Comparison of ENCODE assay signal across 9 cellular contexts in the genomic region with DNA sequence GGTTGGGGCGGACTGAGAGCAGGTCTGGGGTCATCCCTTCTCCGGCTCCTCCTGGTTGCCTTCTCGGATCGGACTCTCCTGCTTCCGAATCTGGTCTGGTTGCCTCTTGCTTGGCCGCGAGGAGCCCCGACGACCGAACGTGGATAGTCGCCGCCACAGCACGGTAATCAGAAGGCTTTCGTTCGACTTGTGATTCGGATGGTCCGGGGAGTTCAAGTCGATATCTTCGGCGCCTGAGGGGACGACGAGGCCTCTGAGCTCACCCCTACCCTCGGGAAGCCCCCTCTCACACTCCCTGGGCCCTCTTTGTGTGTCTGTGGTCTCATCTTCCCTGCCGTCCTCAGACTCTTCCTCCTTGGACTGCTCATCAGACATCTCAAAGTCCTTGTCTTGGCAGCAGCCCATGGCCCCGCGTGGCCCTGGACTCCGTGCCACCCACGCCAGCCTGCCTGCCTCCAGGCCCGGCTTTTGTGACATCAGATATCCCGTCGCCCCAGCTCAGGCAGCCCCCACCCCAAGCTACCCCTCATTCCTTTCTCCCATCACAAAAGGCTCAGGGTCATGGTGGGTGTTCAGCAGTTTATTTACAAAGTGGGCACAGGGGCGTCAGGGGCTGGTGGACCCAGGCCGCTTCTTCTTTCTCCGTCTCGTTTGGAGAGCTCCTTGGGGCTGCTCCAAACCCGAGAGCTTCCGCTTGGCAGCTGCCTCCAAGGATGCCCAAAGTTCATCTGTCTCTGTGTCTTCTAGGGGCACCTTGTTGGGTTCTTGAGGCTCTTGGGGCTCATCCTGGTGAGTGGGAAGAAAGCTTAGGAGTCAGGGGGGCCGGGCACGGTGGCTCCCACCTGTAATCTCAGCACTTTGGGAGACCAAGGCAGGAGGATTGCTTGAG. TPM values are rescaled to one million over a fixed set of nuclear protein-coding genes. Genes with fewer than 3 reads are reported as not detected.
DNase-seq lines count a peak whose midpoint lies in the region; ATAC-seq and TF ChIP-seq lines count a peak whose summit lies in the region.
"Had no signal": no experiment of that assay in that cellular context is flagged by ENCODE, and none has a peak within 500 bp of the region (broad histone marks: within the 10 kb centered on the region; RNA-seq: fewer than 3 reads in every experiment).

A gene (minus strand): TSS at position 496 of the 889 bp plus-strand sequence.

- H3K9me3 ChIP-seq in Panc1 (ENCODE audit: control insufficient read depth, insufficient read depth, low read depth, low read length) = no peaks in the 10 kb centered on the region
- no peaks in the 10 kb centered on the region for H3K9me3 ChIP-seq in endodermal cell (ENCODE audit: control insufficient read depth, low read length)
- no peaks in the 10 kb centered on the region for H3K9me3 ChIP-seq in naive thymus-derived CD4-positive, alpha-beta T cell (ENCODE audit: control insufficient read depth in 2 of 3, low read length in 3 of 3)

- peak within 1 kb of the TSS; percentile 96 for H3K9ac ChIP-seq in endodermal cell (ENCODE audit: extremely low read depth, low read length, poor library complexity, severe bottlenecking)

- H3K27ac ChIP-seq in Panc1 (ENCODE audit: low read length) (peak within 1 kb of the TSS; percentile 91), endodermal cell (ENCODE audit: low read depth, low read length) (peak within 1 kb of the TSS; percentile 97)
- peak within 1 kb of the TSS; percentile 99 for H3K27ac ChIP-seq in naive thymus-derived CD4-positive, alpha-beta T cell (ENCODE audit: low read depth, low read length)

- TSS peak; percentile 95 for BruUV-seq in Panc1 (replicated peaks; lab: Mats Ljungman, UMichigan)

- WGBS in endodermal cell (ENCODE audit: insufficient coverage in 1 of 2, insufficient read length in 1 of 2), 2 experiments = 4 to 19% methylated on average over 22 to 40 of the region's 40 CpGs

- intact Hi-C loops in Panc1 (cut with micrococcal nuclease; ENCODE audit: unreplicated experiment) = no loop called here
- intact Hi-C loops in naive thymus-derived CD4-positive, alpha-beta T cell (cut with micrococcal nuclease) = loop anchor here (1.0 to 5.0 kb wide), 12 partner anchors 8 to 240 kb away; a partner anchor contains a TSS

- peak; percentile 49 for ATAC-seq in Panc1
- ATAC-seq in naive thymus-derived CD4-positive, alpha-beta T cell = peak; percentile 0
- no peak for ATAC-seq in GM18498 (IDR thresholded peaks at IDR 0.05; ENCODE audit: unreplicated experiment)
- ATAC-seq in GM19328 (IDR thresholded peaks at IDR 0.05; ENCODE audit: unreplicated experiment) = no peak

- H3K36me3 ChIP-seq in H7 (replicated peaks; ENCODE audit: control insufficient read depth, insufficient read depth, low read length) = peaks cover 33% of the 10 kb centered on the region
- H3K36me3 ChIP-seq in Panc1 (ENCODE audit: control insufficient read depth, insufficient read depth, low read length) = peaks cover 6% of the 10 kb centered on the region
- H3K36me3 ChIP-seq in endodermal cell (ENCODE audit: control insufficient read depth, insufficient read depth, low read length) = peaks cover 49% of the 10 kb centered on the region
- peaks cover 3 to 49% (median 10%) of the 10 kb centered on the region in 3 experiments for H3K36me3 ChIP-seq in naive thymus-derived CD4-positive, alpha-beta T cell (ENCODE audit: control insufficient read depth in 2 of 3, insufficient read depth in 3 of 3, low read length in 3 of 3)

- peaks cover 18% of the 10 kb centered on the region for H3K4me1 ChIP-seq in Panc1 (ENCODE audit: control insufficient read depth, insufficient read depth, low read length)
- peaks cover 2% of the 10 kb centered on the region for H3K4me1 ChIP-seq in endodermal cell (ENCODE audit: control insufficient read depth, insufficient read depth, low read length)
- H3K4me1 ChIP-seq in naive thymus-derived CD4-positive, alpha-beta T cell (ENCODE audit: control insufficient read depth in 2 of 2, insufficient read depth in 2 of 2, low read length in 2 of 2) = peaks cover 16 to 18% of the 10 kb centered on the region in 2 donors

- TF ChIP-seq CTCF in Panc1 (IDR thresholded peaks at IDR 0.05) = no peak
- TF ChIP-seq CTCF in endodermal cell (conservative IDR thresholded peaks at IDR 0.05) = no peak

- in situ Hi-C loops in Panc1 (cut with HindIII; ENCODE audit: low pct_unique_long_range_greater_than_20kb, low sequenced_read_pairs) = no loop called here

- POLR2A ChIA-PET in Panc1 (lab: Charles Lee) = interaction anchor here (0.5 to 2.1 kb wide), 4 partner anchors 8 to 741 kb away, joined by 6 to 11 read pairs (median 8); no protein-coding TSS in a partner anchor
- POLR2A ChIA-PET in naive thymus-derived CD4-positive, alpha-beta T cell (lab: Charles Lee) = interaction anchor here (0.7 to 7.5 kb wide), 29 partner anchors 8 to 241 kb away, joined by 3 to 122 read pairs (median 6); a partner anchor contains a TSS

- no peaks in the 10 kb centered on the region for H3K27me3 ChIP-seq in H7 (ENCODE audit: control insufficient read depth, insufficient read depth, low read length)
- H3K27me3 ChIP-seq in Panc1 (ENCODE audit: control insufficient read depth, insufficient read depth, low read length) = no peaks in the 10 kb centered on the region
- H3K27me3 ChIP-seq in endodermal cell (ENCODE audit: control insufficient read depth, insufficient read depth, low read length, poor library complexity, severe bottlenecking) = no peaks in the 10 kb centered on the region
- H3K27me3 ChIP-seq in naive thymus-derived CD4-positive, alpha-beta T cell (ENCODE audit: control insufficient read depth in 2 of 2, insufficient read depth in 2 of 2, low read length in 2 of 2) = no peaks in the 10 kb centered on the region

- H3K4me3 Mint-ChIP-seq in endodermal cell = peak within 1 kb of the TSS; percentile 99
- H3K4me3 Mint-ChIP-seq in naive thymus-derived CD4-positive, alpha-beta T cell = peak within 1 kb of the TSS; percentile 87 to 99 (median 96)

- DNase-seq in EL (peak; percentile 48), H7 (no peak), Panc1 (ENCODE audit: low read depth, low spot score) (no peak), endodermal cell (no peak), NCI-H2081 treated with DMSO at 0.1 percent for 48 hours (lab: John Stamatoyannopoulos, UW) (no peak)
- peak in 1 of 9 donors; percentile 38 for DNase-seq in naive thymus-derived CD4-positive, alpha-beta T cell

- CTCF ChIA-PET in Panc1 (lab: Charles Lee) = interaction anchor here (0.5 kb wide), 1 partner anchor 78 kb away, joined by 3 read pairs; no protein-coding TSS in a partner anchor
- CTCF ChIA-PET in naive thymus-derived CD4-positive, alpha-beta T cell (lab: Charles Lee) = interaction anchor here (1.1 to 1.3 kb wide), 2 partner anchors 46 to 49 kb away, joined by 3 read pairs; a partner anchor contains a TSS

- H3K4me3 ChIP-seq in H7 (ENCODE audit: insufficient read depth, low read depth, low read length) (peak within 1 kb of the TSS; percentile 87), Panc1 (ENCODE audit: low read depth in 2 of 2, low read length in 2 of 2) (peak within 1 kb of the TSS; percentile 89 to 95), endodermal cell (ENCODE audit: low read length) (peak within 1 kb of the TSS; percentile 98)
- peak within 1 kb of the TSS; percentile 95 for H3K4me3 ChIP-seq in naive thymus-derived CD4-positive, alpha-beta T cell (ENCODE audit: low read length)

- H3K27ac Mint-ChIP-seq in endodermal cell = peak within 1 kb of the TSS; percentile 100
- H3K27ac Mint-ChIP-seq in naive thymus-derived CD4-positive, alpha-beta T cell = peak within 1 kb of the TSS; percentile 93 to 100 (median 99)

- peaks cover 40% of the 10 kb centered on the region for H3K36me3 Mint-ChIP-seq in endodermal cell (ENCODE audit: low read depth)
- peaks cover 3 to 21% (median 8%) of the 10 kb centered on the region in 5 donors for H3K36me3 Mint-ChIP-seq in naive thymus-derived CD4-positive, alpha-beta T cell

- no peaks in the 10 kb centered on the region for H3K9me3 Mint-ChIP-seq in endodermal cell
- no peaks in the 10 kb centered on the region for H3K9me3 Mint-ChIP-seq in naive thymus-derived CD4-positive, alpha-beta T cell

- H3K27me3 Mint-ChIP-seq in endodermal cell (ENCODE audit: insufficient read depth) = no peaks in the 10 kb centered on the region
- H3K27me3 Mint-ChIP-seq in naive thymus-derived CD4-positive, alpha-beta T cell = no peaks in the 10 kb centered on the region

- H3K4me1 Mint-ChIP-seq in endodermal cell = peaks cover 20% of the 10 kb centered on the region
- H3K4me1 Mint-ChIP-seq in naive thymus-derived CD4-positive, alpha-beta T cell = peaks cover 15 to 58% (median 45%) of the 10 kb centered on the region in 7 donors

RNA-seq across cellular contexts. Expression of the gene that starts here (rescaled TPM):
- total RNA-seq in H7 (2014; rRNA removed; shearing (Covaris generic)) = not detected in 2 replicates
- total RNA-seq in Panc1 (2021; ENCODE audit: unreplicated experiment) (not detected), endodermal cell (not detected)
- not detected for polyA plus RNA-seq in Panc1 (2012; ENCODE audit: insufficient read length)
- not detected for polyA plus RNA-seq in endodermal cell (2013, experiment 1 of 2)
- not detected for polyA plus RNA-seq in endodermal cell (2013, experiment 2 of 2)
- total RNA-seq in naive thymus-derived CD4-positive, alpha-beta T cell = under 1 TPM in 1 of 5 experiments, not detected in 4; 0.89 TPM
- polyA plus RNA-seq in naive thymus-derived CD4-positive, alpha-beta T cell = 1 to 10 TPM; 1.6 to 2.1 TPM
- total RNA-seq: T-helper 1 cell treated with Interleukin-12 subunit alpha and Interleukin-12 subunit beta and Interleukin-4 antibody, amounts not matched to agents 30 ng/mL and 1 ng/mL, for 36 hours had no signal

Comparison
In these comparisons a context has a peak if more than half of its experiments do, and no peak if none do; other contexts are left out.
1. Peak in ATAC-seq, H3K4me3 ChIP-seq and H3K27ac ChIP-seq in Panc1; RNA of the gene not detected or under 1 TPM.